In genomic region chr3:141442914-141443313, GRCh38 we compare ENCODE assay signal across 18 cellular contexts. TPM values are rescaled to one million over a fixed set of nuclear protein-coding genes. Genes with fewer than 3 reads are reported as not detected.
DNase-seq lines count a peak whose midpoint lies in the region; ATAC-seq and TF ChIP-seq lines count a peak whose summit lies in the region.
"Had no signal": no experiment of that assay in that cellular context is flagged by ENCODE, and none has a peak within 500 bp of the region (broad histone marks: within the 10 kb centered on the region; RNA-seq: fewer than 3 reads in every experiment).

No MANE protein-coding gene starts in this region.

- ATAC-seq in right lobe of liver (no peak), gastrocnemius medialis (no peak)
- ATAC-seq: activated naive CD8-positive, alpha-beta T cell treated with anti-CD3 and anti-CD28 coated beads, Interleukin-2, amount 50 U/mL, for 24 hours had no signal

- H3K27me3 ChIP-seq in AG04450 (ENCODE audit: control insufficient read depth, insufficient read depth, low read length) (no peaks in the 10 kb centered on the region), dorsolateral prefrontal cortex (no peaks in the 10 kb centered on the region), right lobe of liver (no peaks in the 10 kb centered on the region), gastrocnemius medialis (no peaks in the 10 kb centered on the region)
- H3K27me3 ChIP-seq: neutrophil, Peyer's patch had no signal

- POLR2A ChIA-PET in AG04450 (lab: Yijun Ruan, JAX): no interaction called here

- in situ Hi-C loops in gastrocnemius medialis (cut with MboI; ENCODE audit: low sequenced_read_pairs in 4 of 4): no loop called here

- H3K4me3 ChIP-seq in AG04450 (ENCODE audit: low read depth, low read length) (no peak overlapping the region), dorsolateral prefrontal cortex (no peak overlapping the region), right lobe of liver (no peak overlapping the region), gastrocnemius medialis (no peak overlapping the region)
- H3K4me3 ChIP-seq: Peyer's patch had no signal

- H3K9me3 ChIP-seq in AG04450 (ENCODE audit: control insufficient read depth, insufficient read depth, low read length): peaks cover 19% of the 10 kb centered on the region; the same call in 1 of the 2 replicates
- no peaks in the 10 kb centered on the region for H3K9me3 ChIP-seq in right lobe of liver
- H3K9me3 ChIP-seq in gastrocnemius medialis: no peaks in the 10 kb centered on the region
- H3K9me3 ChIP-seq: neutrophil, Peyer's patch had no signal

- TF ChIP-seq CTCF in AG04450 (IDR thresholded peaks at IDR 0.05; ENCODE audit: low read depth, low read length): no peak
- no peak for TF ChIP-seq CTCF in dorsolateral prefrontal cortex (IDR thresholded peaks at IDR 0.05 in 54 of 56, conservative IDR thresholded peaks at IDR 0.05 in 2 of 56; ENCODE audit: low read depth in 1 of 56, partially characterized antibody in 56 of 56)
- no peak for TF ChIP-seq CTCF in right lobe of liver (IDR thresholded peaks at IDR 0.05)
- TF ChIP-seq CTCF in gastrocnemius medialis (IDR thresholded peaks at IDR 0.05 in 4 of 5, conservative IDR thresholded peaks at IDR 0.05 in 1 of 5): no peak

- peak overlapping the region; percentile 83 for H3K27ac ChIP-seq in AG04450 (ENCODE audit: low read depth, low read length)
- peak overlapping the region in 35 of 59 donors; percentile 2 to 81 (median 63) for H3K27ac ChIP-seq in dorsolateral prefrontal cortex
- H3K27ac ChIP-seq in right lobe of liver: peak overlapping the region; percentile 11 to 41 (median 25)
- H3K27ac ChIP-seq in gastrocnemius medialis: peak overlapping the region; percentile 60 to 79 (median 67)
- H3K27ac ChIP-seq: HL-60, neutrophil had no signal

- DNase-seq in AG04450 (ENCODE audit: low read depth, low spot score) (no peak), dorsolateral prefrontal cortex (no peak), right lobe of liver (no peak), gastrocnemius medialis (no peak), anterior cingulate cortex (lab: John Stamatoyannopoulos, UW) (no peak), DMS 273 treated with DMSO at 0.1 percent for 48 hours (lab: John Stamatoyannopoulos, UW) (no peak), NCI-H345 treated with DMSO at 0.1 percent for 48 hours (lab: John Stamatoyannopoulos, UW; ENCODE audit: unreplicated experiment) (no peak), SHP77 treated with DMSO at 0.1 percent for 48 hours (lab: John Stamatoyannopoulos, UW) (no peak)
- DNase-seq: activated CD4-positive, alpha-beta T cell treated with anti-CD3 and anti-CD28 coated beads, Interleukin-2, amount 50 U/mL, for 4 hours; activated naive CD8-positive, alpha-beta T cell treated with anti-CD3 and anti-CD28 coated beads, Interleukin-2, amount 50 U/mL, for 24 hours; CD8-positive, alpha-beta memory T cell; KBM-7; mesendoderm; NCI-H774; Peyer's patch; small intestine had no signal

- H3K4me1 ChIP-seq in right lobe of liver: no peaks in the 10 kb centered on the region
- peaks cover 19 to 28% of the 10 kb centered on the region in 2 donors for H3K4me1 ChIP-seq in gastrocnemius medialis

- WGBS in right lobe of liver (ENCODE audit: insufficient coverage, low coverage, low lambda C conversion rate, missing lambda C conversion rate): 79% methylated on average over 11 of the region's 15 CpGs

- CTCF ChIA-PET in AG04450 (lab: Charles Lee): interaction anchor here (0.6 to 3.1 kb wide), 5 partner anchors 9 to 131 kb away, joined by 3 to 12 read pairs (median 6); no protein-coding TSS in a partner anchor

- no peak for TF ChIP-seq POLR2A in right lobe of liver (IDR thresholded peaks at IDR 0.05)
- TF ChIP-seq POLR2A in gastrocnemius medialis (IDR thresholded peaks at IDR 0.05): no peak

- H3K36me3 ChIP-seq in right lobe of liver: peaks cover 0 to 31% (median 15%) of the 10 kb centered on the region in 4 donors
- peaks cover 0 to 55% of the 10 kb centered on the region in 2 donors for H3K36me3 ChIP-seq in gastrocnemius medialis

- intact Hi-C loops in dorsolateral prefrontal cortex (cut with DNase I): no loop called here
- intact Hi-C loops in right lobe of liver (cut with DNase I): loop anchor here in 1 of 2 donors (5.0 kb wide), 1 partner anchor 81 kb away; no protein-coding TSS in a partner anchor
- intact Hi-C loops in gastrocnemius medialis (cut with DNase I; ENCODE audit: low total_unique reads): loop anchor here (5.0 kb wide), 1 partner anchor 41 kb away; no protein-coding TSS in a partner anchor

RNA-seq across cellular contexts. Expression of gene RASA2, which starts 43.9 kb away (rescaled TPM):
- polyA plus RNA-seq in AG04450 (2011; rRNA removed): 7.7 and 11.6 TPM in 2 replicates
- 8.7 and 15.6 TPM in 2 replicates for polyA minus RNA-seq in AG04450 (2011; rRNA and poly(A)+ RNA removed)
- total RNA-seq in dorsolateral prefrontal cortex: 10 to 100 TPM; 19.8 to 49.0 (median 31.1) TPM
- 1 to 10 TPM; 3.5 to 7.9 (median 5.5) TPM for total RNA-seq in right lobe of liver
- total RNA-seq in gastrocnemius medialis: 10 to 100 TPM in 1 of 4 donors, 1 to 10 TPM in 3; 1.9 to 10.6 (median 4.5) TPM

Comparison
In these comparisons a context has a peak if more than half of its experiments do, and no peak if none do; other contexts are left out.
1. H3K27ac ChIP-seq: peak in every context shown above with its lines; median percentile 83 in AG04450; 67 in gastrocnemius medialis; 63 in dorsolateral prefrontal cortex; 25 in right lobe of liver.